Comparison of ENCODE assay signal across 1 cellular context in genomic region chr14:65259000-65259399, GRCh38.
TF ChIP-seq lines count a peak whose summit lies in the region.

No MANE protein-coding gene starts in this region.

TF ChIP-seq in IMR-90, 13 proteins besides CTCF, POLR2A, EP300 and RAD21 (continued from another document):
- no peak for TF ChIP-seq ELK1 (IDR thresholded peaks at IDR 0.05; ENCODE audit: borderline replicate concordance, low read depth, low read length)
- TF ChIP-seq BHLHE40 (IDR thresholded peaks at IDR 0.05; ENCODE audit: low read depth, low read length), result no peak
- no peak for TF ChIP-seq SMC3 (IDR thresholded peaks at IDR 0.05; ENCODE audit: low read depth, low read length)
- TF ChIP-seq RFX5 (IDR thresholded peaks at IDR 0.05; ENCODE audit: low read depth, low read length), result no peak
- no peak for TF ChIP-seq MXI1 (IDR thresholded peaks at IDR 0.05; ENCODE audit: borderline replicate concordance, low read depth, low read length)
- TF ChIP-seq CEBPB (IDR thresholded peaks at IDR 0.05; ENCODE audit: low read depth, low read length), result no peak
- no peak for TF ChIP-seq CHD1 (IDR thresholded peaks at IDR 0.05; ENCODE audit: low read depth, low read length)
- TF ChIP-seq FOS (IDR thresholded peaks at IDR 0.05; ENCODE audit: low read depth, low read length), result no peak
